Comparison of ENCODE assay signal across 8 cellular contexts in genomic region chr5:56818409-56819026, GRCh38. TPM values are rescaled to one million over a fixed set of nuclear protein-coding genes. Genes with fewer than 3 reads are reported as not detected.
DNase-seq lines count a peak whose midpoint lies in the region; ATAC-seq, FAIRE-seq and TF ChIP-seq lines count a peak whose summit lies in the region.

No MANE protein-coding gene starts in this region.

- TF ChIP-seq CTCF in vagina (IDR thresholded peaks at IDR 0.05) (no peak), pancreas (IDR thresholded peaks at IDR 0.05) (no peak)

- H3K27me3 Mint-ChIP-seq in activated CD8-positive, alpha-beta T cell treated with anti-CD3 and anti-CD28 coated beads, Interleukin-2, amount 10 ng/mL, durations not matched to agents 7 days and 5 days (ENCODE audit: low read depth) = peaks cover 5% of the 10 kb centered on the region
- H3K27me3 Mint-ChIP-seq in immature natural killer cell (ENCODE audit: low read depth in 3 of 3) = peaks cover 0 to 15% (median 9%) of the 10 kb centered on the region in 3 donors

- H3K36me3 Mint-ChIP-seq in activated CD8-positive, alpha-beta T cell treated with anti-CD3 and anti-CD28 coated beads, Interleukin-2, amount 10 ng/mL, durations not matched to agents 7 days and 5 days (ENCODE audit: low read depth) = peaks cover 22% of the 10 kb centered on the region
- no peaks in the 10 kb centered on the region for H3K36me3 Mint-ChIP-seq in immature natural killer cell

- H3K27ac ChIP-seq in right cardiac atrium (ENCODE audit: low read length) = no peak overlapping the region
- peak overlapping the region; percentile 17 for H3K27ac ChIP-seq in vagina
- H3K27ac ChIP-seq in pancreas = peak overlapping the region in 2 of 4 donors; percentile 97

- H3K27me3 ChIP-seq in right cardiac atrium (ENCODE audit: control insufficient read depth, insufficient read depth) (no peaks in the 10 kb centered on the region), vagina (no peaks in the 10 kb centered on the region), pancreas (no peaks in the 10 kb centered on the region)

- peaks cover 42% of the 10 kb centered on the region for H3K4me1 Mint-ChIP-seq in activated CD8-positive, alpha-beta T cell treated with anti-CD3 and anti-CD28 coated beads, Interleukin-2, amount 10 ng/mL, durations not matched to agents 7 days and 5 days (ENCODE audit: low read depth)
- H3K4me1 Mint-ChIP-seq in immature natural killer cell = peaks cover 58 to 67% of the 10 kb centered on the region in 2 donors

- peaks cover 5% of the 10 kb centered on the region for H3K4me1 ChIP-seq in right cardiac atrium (ENCODE audit: control insufficient read depth, insufficient read depth, low read length)
- peaks cover 62% of the 10 kb centered on the region for H3K4me1 ChIP-seq in vagina
- peaks cover 16 to 56% (median 42%) of the 10 kb centered on the region in 3 donors for H3K4me1 ChIP-seq in pancreas

- ATAC-seq in right cardiac atrium = no peak
- ATAC-seq in Right ventricle myocardium superior (ENCODE audit: poor library complexity) = no peak
- no peak for ATAC-seq in activated CD8-positive, alpha-beta T cell treated with anti-CD3 and anti-CD28 coated beads, Interleukin-2, amount 10 ng/mL, durations not matched to agents 7 days and 5 days
- no peak for ATAC-seq in GM21576 (IDR thresholded peaks at IDR 0.05; ENCODE audit: unreplicated experiment)
- no peak for ATAC-seq in pancreas

- no peak for DNase-seq in right cardiac atrium
- no peak for DNase-seq in Right ventricle myocardium superior
- no peak for DNase-seq in activated CD8-positive, alpha-beta T cell treated with anti-CD3 and anti-CD28 coated beads, Interleukin-2, amount 10 ng/mL, durations not matched to agents 7 days and 5 days
- DNase-seq in immature natural killer cell = no peak
- DNase-seq in vagina (ENCODE audit: extremely low spot score in 2 of 2) = no peak
- DNase-seq in pancreas = no peak
- no peak for DNase-seq in NCI-H69 (lab: John Stamatoyannopoulos, UW)

- intact Hi-C loops in right cardiac atrium (cut with DNase I) = loop anchor here in 3 of 4 donors (10.0 kb wide), 4 partner anchors 124 to 464 kb away; no protein-coding TSS in a partner anchor
- intact Hi-C loops in Right ventricle myocardium superior (cut with DNase I) = loop anchor here (10.0 kb wide), 1 partner anchor 334 kb away; no protein-coding TSS in a partner anchor
- intact Hi-C loops in vagina (cut with DNase I) = no loop called here
- intact Hi-C loops in pancreas (cut with DNase I) = loop anchor here in 1 of 3 donors (10.0 kb wide), 2 partner anchors 174 to 324 kb away; no protein-coding TSS in a partner anchor

- no peak overlapping the region for H3K27ac Mint-ChIP-seq in activated CD8-positive, alpha-beta T cell treated with anti-CD3 and anti-CD28 coated beads, Interleukin-2, amount 10 ng/mL, durations not matched to agents 7 days and 5 days
- peak overlapping the region; percentile 68 to 98 (median 86) for H3K27ac Mint-ChIP-seq in immature natural killer cell

- peak overlapping the region; percentile 22 for H3K4me3 ChIP-seq in right cardiac atrium (ENCODE audit: low read length)
- peak overlapping the region in 1 of 2 donors; percentile 5 for H3K4me3 ChIP-seq in vagina
- peak overlapping the region in 2 of 4 donors; percentile 28 to 73 for H3K4me3 ChIP-seq in pancreas

- TF ChIP-seq POLR2A in vagina (IDR thresholded peaks at IDR 0.05) = no peak

- no peaks in the 10 kb centered on the region for H3K9me3 Mint-ChIP-seq in activated CD8-positive, alpha-beta T cell treated with anti-CD3 and anti-CD28 coated beads, Interleukin-2, amount 10 ng/mL, durations not matched to agents 7 days and 5 days (ENCODE audit: insufficient read depth)
- no peaks in the 10 kb centered on the region for H3K9me3 Mint-ChIP-seq in immature natural killer cell

- H3K36me3 ChIP-seq in vagina = no peaks in the 10 kb centered on the region
- no peaks in the 10 kb centered on the region for H3K36me3 ChIP-seq in pancreas

- POLR2A ChIA-PET in activated CD8-positive, alpha-beta T cell treated with anti-CD3 and anti-CD28 coated beads, Interleukin-2, amount 10 ng/mL, durations not matched to agents 7 days and 5 days (lab: Charles Lee) = no interaction called here

- no peak for FAIRE-seq in pancreas (lab: Jason Lieb, UNC)

- WGBS in right cardiac atrium = 35% methylated on average over 3 of the region's 3 CpGs
- WGBS in pancreas, 2 donors = 8 to 16% methylated on average over 3 of the region's 3 CpGs

- H3K4me3 Mint-ChIP-seq in activated CD8-positive, alpha-beta T cell treated with anti-CD3 and anti-CD28 coated beads, Interleukin-2, amount 10 ng/mL, durations not matched to agents 7 days and 5 days = peak overlapping the region; percentile 55
- H3K4me3 Mint-ChIP-seq in immature natural killer cell = peak overlapping the region; percentile 68 to 90 (median 81)

- CTCF ChIA-PET in activated CD8-positive, alpha-beta T cell treated with anti-CD3 and anti-CD28 coated beads, Interleukin-2, amount 10 ng/mL, durations not matched to agents 7 days and 5 days (lab: Charles Lee) = interaction anchor here (1.0 to 2.3 kb wide), 3 partner anchors 10 to 547 kb away, joined by 3 to 16 read pairs (median 4); no protein-coding TSS in a partner anchor

- H3K9me3 ChIP-seq in right cardiac atrium (ENCODE audit: control insufficient read depth, low read length) = no peaks in the 10 kb centered on the region
- no peaks in the 10 kb centered on the region for H3K9me3 ChIP-seq in vagina
- H3K9me3 ChIP-seq in pancreas = no peaks in the 10 kb centered on the region

RNA-seq across cellular contexts. Expression of gene MAP3K1, which starts 3.2 kb away (rescaled TPM):
- total RNA-seq in right cardiac atrium (1 to 10 TPM; 5.4 to 9.0 (median 8.4) TPM), Right ventricle myocardium superior (5.6 TPM), vagina (33.1 TPM), pancreas (10 to 100 TPM; 11.4 to 28.7 (median 12.7) TPM)
- polyA plus RNA-seq in right cardiac atrium (2.7 TPM), immature natural killer cell (10 to 100 TPM in 2 of 3 donors, 1 to 10 TPM in 1; 5.8 to 16.7 (median 10.2) TPM), pancreas (10 to 100 TPM in 1 of 2 donors, 1 to 10 TPM in 1; 5.4 to 10.1 TPM)
- total RNA-seq in activated CD8-positive, alpha-beta T cell treated with anti-CD3 and anti-CD28 coated beads, Interleukin-2, amount 10 ng/mL, durations not matched to agents 7 days and 5 days = 10 to 100 TPM; 24.1 to 25.1 TPM
